In genomic region chr16:28905229-28905754, GRCh38 we compare ENCODE assay signal across 27 cellular contexts. TPM values are rescaled to one million over a fixed set of nuclear protein-coding genes. Genes with fewer than 3 reads are reported as not detected.
"Had no signal": no experiment of that assay in that cellular context is flagged by ENCODE, and none has a peak within 500 bp of the region (broad histone marks: within the 10 kb centered on the region; RNA-seq: fewer than 3 reads in every experiment).

No MANE protein-coding gene starts in this region.

- H3K4me3 ChIP-seq: breast epithelium, heart right ventricle, left lung, lower lobe of right lung, skin epidermis, thoracic aorta, uterus had no signal

- DNase-seq: activated CD4-positive, alpha-beta T cell treated with anti-CD3 and anti-CD28 coated beads for 1 hour; activated CD4-positive, alpha-beta T cell treated with anti-CD3 and anti-CD28 coated beads, Interleukin-2, amount 50 U/mL, for 1 hour; activated CD8-positive, alpha-beta T cell treated with anti-CD3 and anti-CD28 coated beads for 36 hours; activated gamma-delta T cell treated with Interleukin-2 at 50 U/mL for 16 hours; activated T-cell treated with anti-CD3 and anti-CD28 coated beads, Interleukin-2, amount 50 U/mL, for 4 hours; central memory CD4-positive, alpha-beta T cell; foreskin fibroblast; heart right ventricle; kidney glomerular epithelial cell; left lung; lower lobe of right lung; mesendoderm; natural killer cell; stimulated activated CD4-positive, alpha-beta T cell treated with anti-CD3 and anti-CD28 coated beads, Interleukin-12 subunit alpha, Interleukin-12 subunit beta, amount 100 ng/mL, for 4 hours; stimulated activated CD4-positive, alpha-beta T cell treated with anti-CD3 and anti-CD28 coated beads, Interleukin-4, amount 100 ng/mL, for 1 hour; T-helper 17 cell; uterus had no signal

- H3K9me3 ChIP-seq: breast epithelium, heart right ventricle, left lung, lower lobe of right lung, thoracic aorta, uterus had no signal

- H3K36me3 ChIP-seq: uterus had no signal

- H3K27me3 ChIP-seq: breast epithelium, heart right ventricle, left lung, uterus had no signal

- ATAC-seq: activated CD8-positive, alpha-beta T cell treated with anti-CD3 and anti-CD28 coated beads for 36 hours; activated naive CD4-positive, alpha-beta T cell treated with anti-CD3 and anti-CD28 coated beads, Interleukin-2, amount 50 U/mL, for 72 hours; activated T-cell treated with anti-CD3 and anti-CD28 coated beads, Interleukin-2, amount 50 U/mL, for 4 hours; activated T-helper 17 cell treated with anti-CD3 and anti-CD28 coated beads, Interleukin-2, amount 50 U/mL, for 72 hours; esophagus mucosa; left lung; natural killer cell; sciatic nerve; T-helper 17 cell; WTC11 had no signal

- H3K4me1 ChIP-seq: breast epithelium, heart right ventricle, left lung, lower lobe of right lung, uterus had no signal

- H3K27ac ChIP-seq: breast epithelium, heart right ventricle, left lung, lower lobe of right lung, skin epidermis, thoracic aorta, uterus had no signal

RNA-seq across cellular contexts. Expression of gene CD19, which starts 26.5 kb away (rescaled TPM):
- total RNA-seq: breast epithelium, glomerular endothelial cell, osteoblast, thoracic aorta had no signal
